Comparison of ENCODE assay signal across 9 cellular contexts in genomic region chr6:74409447-74409846, GRCh38.
DNase-seq lines count a peak whose midpoint lies in the region; ATAC-seq, FAIRE-seq and TF ChIP-seq lines count a peak whose summit lies in the region.
"Had no signal": no experiment of that assay in that cellular context is flagged by ENCODE, and none has a peak within 500 bp of the region (broad histone marks: within the 10 kb centered on the region; RNA-seq: fewer than 3 reads in every experiment).

No MANE protein-coding gene starts in this region.

- H3K27ac Mint-ChIP-seq in activated naive CD8-positive, alpha-beta T cell treated with anti-CD3 and anti-CD28 coated beads for 36 hours = no peak overlapping the region
- H3K27ac Mint-ChIP-seq: IgD-negative memory B cell had no signal

- peaks cover 8% of the 10 kb centered on the region for H3K9me3 Mint-ChIP-seq in activated naive CD8-positive, alpha-beta T cell treated with anti-CD3 and anti-CD28 coated beads for 36 hours

- H3K36me3 Mint-ChIP-seq in activated naive CD8-positive, alpha-beta T cell treated with anti-CD3 and anti-CD28 coated beads for 36 hours = no peaks in the 10 kb centered on the region
- H3K36me3 Mint-ChIP-seq: IgD-negative memory B cell had no signal

- H2AFZ ChIP-seq in Karpas-422 (ENCODE audit: low read length) = no peak overlapping the region
- H2AFZ ChIP-seq in endothelial cell of umbilical vein (ENCODE audit: low read depth, low read length) = no peak overlapping the region

- dilution Hi-C loops in endothelial cell of umbilical vein (cut with MboI; ENCODE audit: extremely low pct_ligation_motif_present, low sequenced_read_pairs) = no loop called here

- H3K9ac ChIP-seq in Karpas-422 (ENCODE audit: low read length) (no peak overlapping the region), endothelial cell of umbilical vein (replicated peaks; ENCODE audit: extremely low read depth, insufficient read depth, low read length) (no peak overlapping the region)

- H3K9me2 ChIP-seq in Karpas-422 (replicated peaks; ENCODE audit: insufficient read depth, low read length) = no peaks in the 10 kb centered on the region

- FAIRE-seq in endothelial cell of umbilical vein (lab: Jason Lieb, UNC) = peak; percentile 80

- H3K4me1 Mint-ChIP-seq in activated naive CD8-positive, alpha-beta T cell treated with anti-CD3 and anti-CD28 coated beads for 36 hours = no peaks in the 10 kb centered on the region
- H3K4me1 Mint-ChIP-seq: IgD-negative memory B cell had no signal

- no peak for TF ChIP-seq POLR2A in endothelial cell of umbilical vein (IDR thresholded peaks at IDR 0.05; ENCODE audit: low read depth, low read length)

- no peaks in the 10 kb centered on the region for H3K79me2 ChIP-seq in Karpas-422 (ENCODE audit: low read length)
- H3K79me2 ChIP-seq in endothelial cell of umbilical vein (ENCODE audit: control insufficient read depth, insufficient read depth, low read length) = no peaks in the 10 kb centered on the region

- no TSS peak for BruUV-seq in endothelial cell of umbilical vein (replicated peaks; lab: Mats Ljungman, UMichigan)

- no peaks in the 10 kb centered on the region for H3K36me3 ChIP-seq in Karpas-422 (ENCODE audit: insufficient read depth, low read length)
- no peaks in the 10 kb centered on the region for H3K36me3 ChIP-seq in endothelial cell of umbilical vein (ENCODE audit: control insufficient read depth in 2 of 2, extremely low read depth in 1 of 2, insufficient read depth in 2 of 2, low read length in 2 of 2)

- peak; percentile 14 to 23 for TF ChIP-seq CTCF in endothelial cell of umbilical vein (IDR thresholded peaks at IDR 0.05; ENCODE audit: extremely low read depth in 1 of 2, insufficient read depth in 1 of 2, low read depth in 1 of 2, low read length in 2 of 2)

- ATAC-seq in GM21528 (IDR thresholded peaks at IDR 0.05; ENCODE audit: low FRiP score, unreplicated experiment) = peak; percentile 72

- no peaks in the 10 kb centered on the region for H4K20me1 ChIP-seq in Karpas-422 (ENCODE audit: insufficient read depth, low read depth, low read length)
- H4K20me1 ChIP-seq in endothelial cell of umbilical vein (replicated peaks; ENCODE audit: control insufficient read depth, extremely low read depth, insufficient read depth, low read length) = no peaks in the 10 kb centered on the region

- CTCF ChIA-PET in endothelial cell of umbilical vein (lab: Charles Lee) = interaction anchor here (1.1 to 10.0 kb wide), 16 partner anchors 9 to 797 kb away, joined by 3 to 393 read pairs (median 5); partner anchors contain the start of gene COL12A1

- H3K27ac ChIP-seq in Karpas-422 (ENCODE audit: low read length) = no peak overlapping the region
- no peak overlapping the region for H3K27ac ChIP-seq in endothelial cell of umbilical vein (ENCODE audit: insufficient read depth, low read depth, low read length)

- POLR2A ChIA-PET in endothelial cell of umbilical vein (lab: Charles Lee) = no interaction called here

- H3K27me3 ChIP-seq in Karpas-422 (ENCODE audit: low read length) = no peaks in the 10 kb centered on the region
- no peaks in the 10 kb centered on the region for H3K27me3 ChIP-seq in endothelial cell of umbilical vein (ENCODE audit: control insufficient read depth in 2 of 2, insufficient read depth in 2 of 2, low read length in 2 of 2)

- H3K4me2 ChIP-seq in Karpas-422 (ENCODE audit: low read depth, low read length, poor library complexity, severe bottlenecking) (no peak overlapping the region), endothelial cell of umbilical vein (ENCODE audit: insufficient read depth, low read length) (no peak overlapping the region)

- H3K4me1 ChIP-seq in Karpas-422 (ENCODE audit: low read length) = no peaks in the 10 kb centered on the region
- no peaks in the 10 kb centered on the region for H3K4me1 ChIP-seq in endothelial cell of umbilical vein (ENCODE audit: control insufficient read depth, extremely low read depth, insufficient read depth, low read length)

- no peaks in the 10 kb centered on the region for H3K9me1 ChIP-seq in endothelial cell of umbilical vein (replicated peaks; ENCODE audit: control insufficient read depth, extremely low read depth, insufficient read depth, low read length)

- no peak overlapping the region for H3K4me3 ChIP-seq in Karpas-422 (ENCODE audit: low read length)
- H3K4me3 ChIP-seq in endothelial cell of umbilical vein (replicated peaks in 1 of 3; ENCODE audit: insufficient read depth in 1 of 3, low read depth in 1 of 3, low read length in 3 of 3) = no peak overlapping the region

- DNase-seq in DMS53 (lab: John Stamatoyannopoulos, UW) = peak; percentile 82
- peak; percentile 42 for DNase-seq in Karpas-422
- peak; percentile 77 for DNase-seq in endothelial cell of umbilical vein (ENCODE audit: low read depth, low spot score)
- peak; percentile 61 for DNase-seq in renal cortical epithelial cell (ENCODE audit: low read depth)
- no peak for DNase-seq in retina
- no peak for DNase-seq in activated naive CD8-positive, alpha-beta T cell treated with anti-CD3 and anti-CD28 coated beads for 36 hours
- DNase-seq in amygdala (lab: John Stamatoyannopoulos, UW) = no peak

- no peak overlapping the region for H3K4me3 Mint-ChIP-seq in activated naive CD8-positive, alpha-beta T cell treated with anti-CD3 and anti-CD28 coated beads for 36 hours
- H3K4me3 Mint-ChIP-seq: IgD-negative memory B cell had no signal

- H3K9me3 ChIP-seq in Karpas-422 (ENCODE audit: low read length) (no peaks in the 10 kb centered on the region), endothelial cell of umbilical vein (replicated peaks; ENCODE audit: control insufficient read depth, insufficient read depth, low read length) (no peaks in the 10 kb centered on the region)

- no peaks in the 10 kb centered on the region for H3K27me3 Mint-ChIP-seq in activated naive CD8-positive, alpha-beta T cell treated with anti-CD3 and anti-CD28 coated beads for 36 hours
- H3K27me3 Mint-ChIP-seq: IgD-negative memory B cell had no signal

- intact Hi-C loops in endothelial cell of umbilical vein (cut with micrococcal nuclease) = loop anchor here (1.0 to 5.0 kb wide), 6 partner anchors 165 to 800 kb away; no protein-coding TSS in a partner anchor

TF ChIP-seq in endothelial cell of umbilical vein, 7 proteins besides CTCF, POLR2A, EP300 and RAD21:
- TF ChIP-seq JUN (IDR thresholded peaks at IDR 0.05; ENCODE audit: borderline replicate concordance, insufficient read depth, insufficient read length, low read depth) (no peak), POLR2AphosphoS5 (IDR thresholded peaks at IDR 0.05; ENCODE audit: insufficient read depth, low read depth, low read length) (no peak), GATA2 (IDR thresholded peaks at IDR 0.05; ENCODE audit: insufficient read depth, insufficient read length, low read depth, low read length) (no peak), FOS (IDR thresholded peaks at IDR 0.05; ENCODE audit: borderline replicate concordance, insufficient read depth, low read length) (peak; percentile 21)

Comparison
In these comparisons a context has a peak if more than half of its experiments do, and no peak if none do; other contexts are left out.
1. DNase-seq: peak in DMS53 (single experiment), Karpas-422 (single experiment), endothelial cell of umbilical vein (single experiment) and renal cortical epithelial cell (single experiment); none in retina (single experiment), activated naive CD8-positive, alpha-beta T cell treated with anti-CD3 and anti-CD28 coated beads for 36 hours (single experiment) and amygdala (0 of 56).